ENCODE assay signal across 8 cellular contexts in genomic region chr5:54309237-54309636, GRCh38. TPM values are rescaled to one million over a fixed set of nuclear protein-coding genes. Genes with fewer than 3 reads are reported as not detected.
DNase-seq lines count a peak whose midpoint lies in the region; ATAC-seq and TF ChIP-seq lines count a peak whose summit lies in the region.

No MANE protein-coding gene starts in this region.

- 22 to 26% methylated on average over 9 to 10 of the region's 10 CpGs for WGBS in mesodermal cell (ENCODE audit: insufficient coverage in 2 of 2), 2 experiments

- peak overlapping the region; percentile 91 to 99 (median 97) for H3K4me3 Mint-ChIP-seq in CD4-positive, alpha-beta memory T cell
- H3K4me3 Mint-ChIP-seq in central memory CD8-positive, alpha-beta T cell, result peak overlapping the region; percentile 99

- DNase-seq in CD4-positive, alpha-beta memory T cell, result no peak
- no peak for DNase-seq in central memory CD8-positive, alpha-beta T cell (ENCODE audit: low spot score in 2 of 2)
- DNase-seq in RPMI8226, result no peak
- no peak for DNase-seq in activated effector memory CD4-positive, alpha-beta T cell treated with Interleukin-2 at 50 U/mL for 16 hours

- H3K27ac Mint-ChIP-seq in CD4-positive, alpha-beta memory T cell, result peak overlapping the region; percentile 1 to 98 (median 96)
- peak overlapping the region; percentile 99 for H3K27ac Mint-ChIP-seq in central memory CD8-positive, alpha-beta T cell (ENCODE audit: low read depth)

- H3K4me1 ChIP-seq in CD4-positive, alpha-beta memory T cell (ENCODE audit: insufficient read depth, low read length), result peaks cover 16% of the 10 kb centered on the region
- peaks cover 39% of the 10 kb centered on the region for H3K4me1 ChIP-seq in Loucy (ENCODE audit: insufficient read depth, low read length, poor library complexity, severe bottlenecking)
- H3K4me1 ChIP-seq in mesodermal cell (ENCODE audit: control insufficient read depth, insufficient read depth, low read length, poor library complexity, severe bottlenecking), result no peaks in the 10 kb centered on the region

- H3K36me3 Mint-ChIP-seq in CD4-positive, alpha-beta memory T cell, result peaks cover 0 to 10% of the 10 kb centered on the region in 2 donors
- H3K36me3 Mint-ChIP-seq in central memory CD8-positive, alpha-beta T cell (ENCODE audit: insufficient read depth), result peaks cover 12% of the 10 kb centered on the region

- H3K9me3 Mint-ChIP-seq in CD4-positive, alpha-beta memory T cell, result peaks cover 0 to 4% (median 0%) of the 10 kb centered on the region in 8 donors
- H3K9me3 Mint-ChIP-seq in central memory CD8-positive, alpha-beta T cell, result no peaks in the 10 kb centered on the region

- H3K9me3 ChIP-seq in CD4-positive, alpha-beta memory T cell (ENCODE audit: control insufficient read depth in 1 of 2, low read length in 2 of 2), result no peaks in the 10 kb centered on the region
- no peaks in the 10 kb centered on the region for H3K9me3 ChIP-seq in Loucy (ENCODE audit: insufficient read depth, low read depth, low read length)
- H3K9me3 ChIP-seq in mesodermal cell (ENCODE audit: control insufficient read depth, low read length), result no peaks in the 10 kb centered on the region

- peak overlapping the region; percentile 95 for H3K4me2 ChIP-seq in Loucy (ENCODE audit: low read depth, low read length, poor library complexity, severe bottlenecking)

- H3K79me2 ChIP-seq in Loucy (ENCODE audit: insufficient read depth, low read length), result peaks cover 49% of the 10 kb centered on the region

- no peaks in the 10 kb centered on the region for H3K36me3 ChIP-seq in CD4-positive, alpha-beta memory T cell (ENCODE audit: insufficient read depth, low read length)
- H3K36me3 ChIP-seq in Loucy (ENCODE audit: insufficient read depth, low read length) (no peaks in the 10 kb centered on the region), mesodermal cell (ENCODE audit: control insufficient read depth, insufficient read depth, low read length) (no peaks in the 10 kb centered on the region)

- H3K4me3 ChIP-seq in CD4-positive, alpha-beta memory T cell (ENCODE audit: low read length in 2 of 2), result peak overlapping the region; percentile 47 to 96
- H3K4me3 ChIP-seq in Loucy (ENCODE audit: low read length, poor library complexity, severe bottlenecking) (peak overlapping the region; percentile 90), mesodermal cell (ENCODE audit: extremely low read depth, insufficient read depth, low read length, poor library complexity, severe bottlenecking) (peak overlapping the region; percentile 85)

- intact Hi-C loops in CD4-positive, alpha-beta memory T cell (cut with micrococcal nuclease), result no loop called here

- H3K27me3 ChIP-seq in CD4-positive, alpha-beta memory T cell (ENCODE audit: insufficient read depth, low read length), result no peaks in the 10 kb centered on the region
- H3K27me3 ChIP-seq in Loucy (ENCODE audit: insufficient read depth, low read length, poor library complexity, severe bottlenecking), result no peaks in the 10 kb centered on the region

- CTCF ChIA-PET in CD4-positive, alpha-beta memory T cell (lab: Charles Lee; ENCODE audit: partially characterized antibody), result interaction anchor here (1.5 kb wide), 1 partner anchor 110 kb away, joined by 6 read pairs; no protein-coding TSS in a partner anchor

- peak overlapping the region; percentile 86; the same call in 1 of the 2 replicates for H2AFZ ChIP-seq in Loucy (ENCODE audit: low read length)

- no peak for TF ChIP-seq CTCF in Loucy (conservative IDR thresholded peaks at IDR 0.05; ENCODE audit: low read length)

- H3F3A ChIP-seq in Loucy (ENCODE audit: low read depth), result no peaks in the 10 kb centered on the region

- peaks cover 11% of the 10 kb centered on the region for H4K20me1 ChIP-seq in Loucy (ENCODE audit: insufficient read depth, low read length, poor library complexity, severe bottlenecking)

- peaks cover 15 to 37% (median 26%) of the 10 kb centered on the region in 4 donors for H3K4me1 Mint-ChIP-seq in CD4-positive, alpha-beta memory T cell
- peaks cover 33% of the 10 kb centered on the region for H3K4me1 Mint-ChIP-seq in central memory CD8-positive, alpha-beta T cell

- POLR2A ChIA-PET in CD4-positive, alpha-beta memory T cell (lab: Charles Lee; ENCODE audit: partially characterized antibody), result interaction anchor here (1.6 to 2.6 kb wide), 3 partner anchors 9 to 208 kb away, joined by 5 to 8 read pairs (median 6); partner anchors contain the start of gene SNX18

- ATAC-seq in central memory CD8-positive, alpha-beta T cell (replicated peaks; ENCODE audit: extremely low read depth, poor library complexity, severe bottlenecking), result no peak
- ATAC-seq in HG03025 (IDR thresholded peaks at IDR 0.05; ENCODE audit: low FRiP score, unreplicated experiment), result no peak
- ATAC-seq in GM19035 (IDR thresholded peaks at IDR 0.05; ENCODE audit: unreplicated experiment), result no peak

- H3K9me2 ChIP-seq in Loucy (replicated peaks; ENCODE audit: low read depth, low read length), result no peaks in the 10 kb centered on the region

- H3K27me3 Mint-ChIP-seq in CD4-positive, alpha-beta memory T cell, result peaks cover 0 to 3% of the 10 kb centered on the region in 2 donors
- peaks cover under 1% of the 10 kb centered on the region for H3K27me3 Mint-ChIP-seq in central memory CD8-positive, alpha-beta T cell

- peak overlapping the region; percentile 82 for H3K9ac ChIP-seq in Loucy (ENCODE audit: low read depth, low read length, poor library complexity, severe bottlenecking)

- H3K27ac ChIP-seq in CD4-positive, alpha-beta memory T cell (ENCODE audit: low read depth, low read length), result peak overlapping the region; percentile 86
- no peak overlapping the region for H3K27ac ChIP-seq in mesodermal cell (ENCODE audit: low read depth, low read length, severe bottlenecking)

RNA-seq across cellular contexts. Expression of gene ARL15, which starts 1.1 kb away (rescaled TPM):
- total RNA-seq in CD4-positive, alpha-beta memory T cell, result 10 to 100 TPM; 14.1 to 15.3 TPM
- polyA plus RNA-seq in CD4-positive, alpha-beta memory T cell, result 10 to 100 TPM; 14.0 to 29.8 TPM
- polyA plus RNA-seq in mesodermal cell (2013, experiment 1 of 2), result 21.3 TPM
- 21.1 TPM for polyA plus RNA-seq in mesodermal cell (2013, experiment 2 of 2)
